ENCODE assay signal across 8 cellular contexts in genomic region chr15:53962646-53963561, GRCh38. TPM values are rescaled to one million over a fixed set of nuclear protein-coding genes. Genes with fewer than 3 reads are reported as not detected.
A peak's percentile ranks its signal among the peaks of the same experiment; 100 is the strongest.
DNase-seq lines count a peak whose midpoint lies in the region; ATAC-seq, FAIRE-seq and TF ChIP-seq lines count a peak whose summit lies in the region.

No MANE protein-coding gene starts in this region.

- FAIRE-seq in GM12892 (lab: Jason Lieb, UNC): no peak

- H3F3A ChIP-seq in PC-3 (ENCODE audit: low read length, unreplicated experiment): no peaks in the 10 kb centered on the region

- H3K9me2 ChIP-seq in PC-3 (replicated peaks; ENCODE audit: low read length): no peaks in the 10 kb centered on the region

- no peak for TF ChIP-seq POLR2A in GM12892 (IDR thresholded peaks at IDR 0.05; ENCODE audit: low read depth, low read length)

- 23 to 25% (median 24%) methylated on average over 4 of the region's 4 CpGs for WGBS in psoas muscle, 3 donors

- DNase-seq in PC-3 (peak; percentile 32), epithelial cell of proximal tubule (ENCODE audit: low read depth) (no peak), psoas muscle (peak in 1 of 2 donors; percentile 28), GM12892 (ENCODE audit: insufficient read length) (no peak)

- TF ChIP-seq CTCF in 22Rv1 (IDR thresholded peaks at IDR 0.05) (peak; percentile 82), GM12872 (IDR thresholded peaks at IDR 0.05; ENCODE audit: insufficient read depth, low read depth, low read length) (peak; percentile 63), PC-3 (conservative IDR thresholded peaks at IDR 0.05; ENCODE audit: low read depth, low read length) (peak; percentile 56), epithelial cell of proximal tubule (conservative IDR thresholded peaks at IDR 0.05; ENCODE audit: low read depth, low read length) (peak; percentile 76), psoas muscle (IDR thresholded peaks at IDR 0.05) (peak; percentile 35)

- intact Hi-C loops in PC-3 (cut with micrococcal nuclease) (no loop called here), psoas muscle (cut with DNase I) (loop anchor here in 1 of 2 donors (1.0 kb wide), 1 partner anchor 9 kb away; no protein-coding TSS in a partner anchor)

- H3K27ac ChIP-seq in 22Rv1: no peak overlapping the region
- no peak overlapping the region for H3K27ac ChIP-seq in PC-3 (ENCODE audit: low read length)
- no peak overlapping the region for H3K27ac ChIP-seq in psoas muscle

- no peaks in the 10 kb centered on the region for H3K4me1 ChIP-seq in PC-3 (ENCODE audit: insufficient read depth, low read length)
- no peaks in the 10 kb centered on the region for H3K4me1 ChIP-seq in psoas muscle

- H2AFZ ChIP-seq in PC-3 (ENCODE audit: low read length): no peak overlapping the region

- CTCF ChIA-PET in PC-3 (lab: Charles Lee): interaction anchor here (0.5 kb wide), 1 partner anchor 1146 kb away, joined by 4 read pairs; no protein-coding TSS in a partner anchor

- no peaks in the 10 kb centered on the region for H3K79me2 ChIP-seq in PC-3 (ENCODE audit: low read length)

- no peaks in the 10 kb centered on the region for H3K9me3 ChIP-seq in PC-3 (ENCODE audit: low read length)
- H3K9me3 ChIP-seq in psoas muscle: no peaks in the 10 kb centered on the region

- H3K27me3 ChIP-seq in PC-3 (ENCODE audit: low read length): no peaks in the 10 kb centered on the region
- H3K27me3 ChIP-seq in psoas muscle (ENCODE audit: insufficient read depth in 3 of 3, low read length in 2 of 3): no peaks in the 10 kb centered on the region

- no peak overlapping the region for H3K4me2 ChIP-seq in PC-3 (ENCODE audit: low read length)

- POLR2A ChIA-PET in PC-3 (lab: Charles Lee; ENCODE audit: unreplicated experiment): no interaction called here

- H3K36me3 ChIP-seq in PC-3 (ENCODE audit: low read depth, low read length) (no peaks in the 10 kb centered on the region), psoas muscle (ENCODE audit: insufficient read depth in 1 of 2, low read depth in 1 of 2) (no peaks in the 10 kb centered on the region)

- H4K20me1 ChIP-seq in PC-3 (ENCODE audit: low read length): no peaks in the 10 kb centered on the region

- no peak overlapping the region for H3K4me3 ChIP-seq in PC-3 (ENCODE audit: low read length)
- no peak overlapping the region for H3K4me3 ChIP-seq in epithelial cell of proximal tubule (ENCODE audit: low read depth, low read length)
- H3K4me3 ChIP-seq in psoas muscle: no peak overlapping the region

- BruUV-seq in PC-3 (replicated peaks; lab: Mats Ljungman, UMichigan): no TSS peak

- ATAC-seq in PC-3 (no peak), psoas muscle (peak in 1 of 4 donors; percentile 68), esophagus mucosa (no peak), HG02678 (IDR thresholded peaks at IDR 0.05; ENCODE audit: unreplicated experiment) (no peak)

- no peak overlapping the region for H3K9ac ChIP-seq in PC-3 (ENCODE audit: low read length)

RNA-seq across cellular contexts. Expression of gene UNC13C, which starts 15.3 kb away (rescaled TPM):
- total RNA-seq in PC-3 (2014; rRNA removed) (not detected in 2 replicates), epithelial cell of proximal tubule (0.06 and 0.29 TPM in 2 replicates), psoas muscle (10 to 100 TPM in 2 of 4 donors, 1 to 10 TPM in 2; 1.6 to 14.4 (median 7.0) TPM), esophagus mucosa (0.04 TPM)
- under 1 TPM in 2 of 3 donors, not detected in 1; 0.51 to 0.77 TPM for polyA plus RNA-seq in psoas muscle
- polyA plus RNA-seq in GM12892 (2012; ENCODE audit: missing spikeins): 40.7 TPM
